In the genomic region with DNA sequence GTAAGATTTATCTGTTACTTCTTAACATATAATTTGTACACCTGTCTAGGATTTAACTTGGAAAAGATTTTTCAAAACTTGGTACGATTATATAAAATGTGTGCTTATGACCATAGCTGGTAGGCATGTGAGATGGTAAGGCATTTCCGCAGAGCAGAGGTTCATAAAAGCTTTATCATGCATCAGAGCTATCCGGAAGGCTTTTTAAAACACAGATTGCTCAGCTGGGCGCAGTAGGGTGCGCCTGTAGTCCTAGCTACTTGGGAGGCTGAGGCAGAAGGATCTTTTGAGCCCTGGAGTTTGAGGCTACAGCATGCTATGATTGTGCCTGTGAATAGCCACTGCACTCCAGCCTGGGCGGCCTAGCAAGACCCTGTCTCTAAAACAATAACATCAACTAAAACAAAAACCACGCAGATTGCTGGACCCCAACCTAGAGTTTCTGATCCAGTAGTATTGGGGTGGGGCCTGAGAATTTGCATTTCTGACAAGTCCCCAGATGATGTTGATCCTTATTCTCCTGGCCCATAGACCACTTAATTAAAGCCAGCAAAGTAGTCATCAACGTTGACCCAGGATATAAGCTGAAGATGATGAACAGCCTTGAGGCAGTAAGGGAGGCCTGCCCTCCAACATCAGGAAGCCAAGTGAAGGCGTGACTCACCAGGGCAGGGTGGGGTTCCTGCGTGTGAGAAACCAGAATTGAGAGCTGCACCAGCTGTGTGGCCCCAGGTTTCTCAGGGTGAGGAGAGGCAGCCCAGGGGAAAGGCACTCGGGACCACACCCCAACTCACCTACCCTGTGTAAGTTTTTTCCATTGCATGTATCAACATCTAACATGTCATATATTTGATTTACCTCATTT, we compare ENCODE assay signal across 1 cellular context.
TF ChIP-seq lines count a peak whose summit lies in the region.

No MANE protein-coding gene starts in this region.

TF ChIP-seq in GM23338, 12 proteins besides CTCF, POLR2A, EP300 and RAD21 (continued from another document):
- TF ChIP-seq, protein P1, sequence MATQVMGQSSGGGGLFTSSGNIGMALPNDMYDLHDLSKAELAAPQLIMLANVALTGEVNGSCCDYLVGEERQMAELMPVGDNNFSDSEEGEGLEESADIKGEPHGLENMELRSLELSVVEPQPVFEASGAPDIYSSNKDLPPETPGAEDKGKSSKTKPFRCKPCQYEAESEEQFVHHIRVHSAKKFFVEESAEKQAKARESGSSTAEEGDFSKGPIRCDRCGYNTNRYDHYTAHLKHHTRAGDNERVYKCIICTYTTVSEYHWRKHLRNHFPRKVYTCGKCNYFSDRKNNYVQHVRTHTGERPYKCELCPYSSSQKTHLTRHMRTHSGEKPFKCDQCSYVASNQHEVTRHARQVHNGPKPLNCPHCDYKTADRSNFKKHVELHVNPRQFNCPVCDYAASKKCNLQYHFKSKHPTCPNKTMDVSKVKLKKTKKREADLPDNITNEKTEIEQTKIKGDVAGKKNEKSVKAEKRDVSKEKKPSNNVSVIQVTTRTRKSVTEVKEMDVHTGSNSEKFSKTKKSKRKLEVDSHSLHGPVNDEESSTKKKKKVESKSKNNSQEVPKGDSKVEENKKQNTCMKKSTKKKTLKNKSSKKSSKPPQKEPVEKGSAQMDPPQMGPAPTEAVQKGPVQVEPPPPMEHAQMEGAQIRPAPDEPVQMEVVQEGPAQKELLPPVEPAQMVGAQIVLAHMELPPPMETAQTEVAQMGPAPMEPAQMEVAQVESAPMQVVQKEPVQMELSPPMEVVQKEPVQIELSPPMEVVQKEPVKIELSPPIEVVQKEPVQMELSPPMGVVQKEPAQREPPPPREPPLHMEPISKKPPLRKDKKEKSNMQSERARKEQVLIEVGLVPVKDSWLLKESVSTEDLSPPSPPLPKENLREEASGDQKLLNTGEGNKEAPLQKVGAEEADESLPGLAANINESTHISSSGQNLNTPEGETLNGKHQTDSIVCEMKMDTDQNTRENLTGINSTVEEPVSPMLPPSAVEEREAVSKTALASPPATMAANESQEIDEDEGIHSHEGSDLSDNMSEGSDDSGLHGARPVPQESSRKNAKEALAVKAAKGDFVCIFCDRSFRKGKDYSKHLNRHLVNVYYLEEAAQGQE (IDR thresholded peaks at IDR 0.05; ENCODE audit: unreplicated experiment), result no peak
- TF ChIP-seq EZH2 (IDR thresholded peaks at IDR 0.05; ENCODE audit: low read depth, unreplicated experiment) (no peak), POLR2AphosphoS5 (IDR thresholded peaks at IDR 0.05; ENCODE audit: low read depth) (no peak), STAT1 (IDR thresholded peaks at IDR 0.05; ENCODE audit: unreplicated experiment) (no peak), EZH2phosphoT487 (IDR thresholded peaks at IDR 0.05; ENCODE audit: unreplicated experiment) (no peak), ZNF331 (CRISPR knock-in tag; IDR thresholded peaks at IDR 0.05; ENCODE audit: low read depth) (no peak), NANOG (IDR thresholded peaks at IDR 0.05; ENCODE audit: borderline replicate concordance) (no peak), JUNB (IDR thresholded peaks at IDR 0.05; ENCODE audit: unreplicated experiment) (no peak)
- TF ChIP-seq, protein P2, sequence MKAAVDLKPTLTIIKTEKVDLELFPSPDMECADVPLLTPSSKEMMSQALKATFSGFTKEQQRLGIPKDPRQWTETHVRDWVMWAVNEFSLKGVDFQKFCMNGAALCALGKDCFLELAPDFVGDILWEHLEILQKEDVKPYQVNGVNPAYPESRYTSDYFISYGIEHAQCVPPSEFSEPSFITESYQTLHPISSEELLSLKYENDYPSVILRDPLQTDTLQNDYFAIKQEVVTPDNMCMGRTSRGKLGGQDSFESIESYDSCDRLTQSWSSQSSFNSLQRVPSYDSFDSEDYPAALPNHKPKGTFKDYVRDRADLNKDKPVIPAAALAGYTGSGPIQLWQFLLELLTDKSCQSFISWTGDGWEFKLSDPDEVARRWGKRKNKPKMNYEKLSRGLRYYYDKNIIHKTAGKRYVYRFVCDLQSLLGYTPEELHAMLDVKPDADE (IDR thresholded peaks at IDR 0.05), result no peak
